In the genomic region with DNA sequence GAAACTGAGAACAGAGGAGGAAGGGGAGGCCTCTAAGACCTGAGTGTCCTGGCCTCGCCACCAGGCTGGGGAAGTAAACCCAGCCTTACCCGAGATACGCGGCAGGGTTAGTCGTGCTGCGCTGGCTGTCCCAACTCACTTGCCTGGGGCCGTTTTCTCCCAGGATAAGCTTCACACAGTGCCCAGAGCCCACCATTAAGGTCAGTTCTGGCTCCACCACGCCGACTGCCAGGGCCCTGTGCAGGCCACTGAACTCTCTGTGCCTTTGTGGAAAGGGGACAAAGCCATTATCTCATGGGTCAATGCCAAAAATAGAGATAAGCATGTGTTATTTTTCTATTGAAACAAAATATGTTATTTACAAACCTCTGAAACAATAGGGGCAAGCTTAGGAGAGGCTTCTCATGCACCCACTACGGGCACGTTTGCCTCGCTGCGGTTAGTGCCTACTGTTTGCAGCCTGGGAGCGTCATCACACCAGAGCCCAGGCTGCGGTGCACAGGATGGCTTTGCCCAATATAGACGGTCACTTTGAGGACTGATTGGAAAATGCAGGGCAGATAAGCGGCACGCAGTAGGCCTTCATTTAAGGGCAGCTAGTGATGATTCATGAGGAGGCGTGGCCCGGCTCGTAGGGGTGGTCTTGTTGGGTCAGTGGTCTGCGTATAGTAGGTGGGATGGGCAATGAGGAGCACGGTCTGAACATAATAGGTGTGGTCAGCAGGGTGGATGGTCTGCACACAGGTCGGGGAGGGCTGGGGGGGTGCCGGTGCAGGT, we compare ENCODE assay signal across 20 cellular contexts.
"Had no signal": no experiment of that assay in that cellular context is flagged by ENCODE, and none has a peak within 500 bp of the region (broad histone marks: within the 10 kb centered on the region; RNA-seq: fewer than 3 reads in every experiment).

No MANE protein-coding gene starts in this region.

- H3K9me3 Mint-ChIP-seq: dendritic cell treated with granulocyte-macrophage colony-stimulating factor and Interleukin-4, amounts not matched to agents 40 ng/mL and 50 ng/mL, for 4 days; effector memory CD8-positive, alpha-beta T cell; nephron had no signal

- FAIRE-seq: colon had no signal

- H3K4me3 ChIP-seq: esophagus muscularis mucosa, gastrocnemius medialis, left ventricle myocardium inferior, lung, sigmoid colon, skin epidermis, stomach, thoracic aorta, transverse colon had no signal

- DNase-seq: effector memory CD8-positive, alpha-beta T cell; gastrocnemius medialis; islet precursor cell; left ventricle myocardium inferior; mesendoderm; naive B cell; sigmoid colon; stimulated activated CD4-positive, alpha-beta T cell treated with anti-CD3 and anti-CD28 coated beads, Interleukin-12 subunit alpha, Interleukin-12 subunit beta, amount 100 ng/mL, for 4 hours; stimulated activated naive CD4-positive, alpha-beta T cell; stomach; substantia nigra; transverse colon had no signal

- H3K27ac ChIP-seq: epithelial cell of prostate, esophagus muscularis mucosa, gastrocnemius medialis, left ventricle myocardium inferior, sigmoid colon, skin epidermis, stomach, thoracic aorta, transverse colon had no signal

- H3K36me3 Mint-ChIP-seq: naive B cell had no signal

- H3K4me1 ChIP-seq: esophagus muscularis mucosa, gastrocnemius medialis, left ventricle myocardium inferior, sigmoid colon, transverse colon had no signal

- H3K9me3 ChIP-seq: esophagus muscularis mucosa, gastrocnemius medialis, sigmoid colon, stomach, thoracic aorta, transverse colon had no signal

- H3K27me3 Mint-ChIP-seq: effector memory CD8-positive, alpha-beta T cell; naive B cell had no signal

- H3K36me3 ChIP-seq: gastrocnemius medialis, left ventricle myocardium inferior, transverse colon had no signal

- ATAC-seq: effector memory CD8-positive, alpha-beta T cell; gastrocnemius medialis had no signal

- H3K4me1 Mint-ChIP-seq: naive B cell had no signal

- H3K27me3 ChIP-seq: esophagus muscularis mucosa, gastrocnemius medialis, sigmoid colon, stomach, transverse colon had no signal

- H3K27ac Mint-ChIP-seq: dendritic cell treated with granulocyte-macrophage colony-stimulating factor and Interleukin-4, amounts not matched to agents 40 ng/mL and 50 ng/mL, for 4 days; effector memory CD8-positive, alpha-beta T cell; naive B cell; nephron had no signal

- H3K4me3 Mint-ChIP-seq: dendritic cell treated with granulocyte-macrophage colony-stimulating factor and Interleukin-4, amounts not matched to agents 40 ng/mL and 50 ng/mL, for 4 days; effector memory CD8-positive, alpha-beta T cell; naive B cell; nephron had no signal
